In genomic region chr2:65016789-65017188, GRCh38 we compare ENCODE assay signal across 14 cellular contexts. TPM values are rescaled to one million over a fixed set of nuclear protein-coding genes. Genes with fewer than 3 reads are reported as not detected.
DNase-seq lines count a peak whose midpoint lies in the region; ATAC-seq and TF ChIP-seq lines count a peak whose summit lies in the region.
"Had no signal": no experiment of that assay in that cellular context is flagged by ENCODE, and none has a peak within 500 bp of the region (broad histone marks: within the 10 kb centered on the region; RNA-seq: fewer than 3 reads in every experiment).

No MANE protein-coding gene starts in this region.

- no peaks in the 10 kb centered on the region for H3K27me3 Mint-ChIP-seq in memory B cell
- H3K27me3 Mint-ChIP-seq: activated CD4-positive, alpha-beta T cell treated with anti-CD3 and anti-CD28 coated beads, Interleukin-2, amount 10 ng/mL, durations not matched to agents 24 days and 14 days had no signal

- H3K27ac Mint-ChIP-seq in memory B cell: no peak overlapping the region
- H3K27ac Mint-ChIP-seq: activated CD4-positive, alpha-beta T cell treated with anti-CD3 and anti-CD28 coated beads, Interleukin-2, amount 10 ng/mL, durations not matched to agents 24 days and 14 days; T-helper 2 cell treated with Interferon-gamma antibody and Interleukin-4, amounts not matched to agents 5 μg/mL and 100 μg/mL, for 36 hours had no signal

- POLR2A ChIA-PET in GM10248 (lab: Yijun Ruan, JAX): interaction anchor here (0.9 to 1.1 kb wide), 2 partner anchors 29 to 30 kb away, joined by 3 to 4 read pairs; no protein-coding TSS in a partner anchor

- no peaks in the 10 kb centered on the region for H3K9me3 Mint-ChIP-seq in memory B cell
- H3K9me3 Mint-ChIP-seq: activated CD4-positive, alpha-beta T cell treated with anti-CD3 and anti-CD28 coated beads, Interleukin-2, amount 10 ng/mL, durations not matched to agents 24 days and 14 days; T-helper 2 cell treated with Interferon-gamma antibody and Interleukin-4, amounts not matched to agents 5 μg/mL and 100 μg/mL, for 36 hours had no signal

- peak; percentile 64 for DNase-seq in GM10248 (ENCODE audit: extremely low spot score)
- no peak for DNase-seq in memory B cell (ENCODE audit: low spot score in 2 of 2)
- DNase-seq in iPS-NIHi7 (ENCODE audit: extremely low spot score): no peak
- DNase-seq in NCI-H1694 (lab: John Stamatoyannopoulos, UW): no peak
- no peak for DNase-seq in MG63
- DNase-seq: activated CD4-positive, alpha-beta T cell treated with anti-CD3 and anti-CD28 coated beads, Interleukin-2, amount 10 ng/mL, durations not matched to agents 24 days and 14 days; mesenchymal stem cell; SHP77; stimulated activated naive CD4-positive, alpha-beta T cell had no signal

- H3K27me3 ChIP-seq in MG63: no peaks in the 10 kb centered on the region

- H3K4me3 ChIP-seq in MG63: no peak overlapping the region

- H3K36me3 Mint-ChIP-seq in memory B cell: peaks cover 12% of the 10 kb centered on the region

- peaks cover 32% of the 10 kb centered on the region for H3K4me1 Mint-ChIP-seq in memory B cell

- no peaks in the 10 kb centered on the region for H3K9me3 ChIP-seq in MG63

- CTCF ChIA-PET in GM10248 (lab: Yijun Ruan, JAX): interaction anchor here (0.7 to 2.9 kb wide), 12 partner anchors 9 to 101 kb away, joined by 3 to 11 read pairs (median 4); partner anchors contain the start of gene CEP68

- H3K4me3 Mint-ChIP-seq in memory B cell: no peak overlapping the region
- H3K4me3 Mint-ChIP-seq: activated CD4-positive, alpha-beta T cell treated with anti-CD3 and anti-CD28 coated beads, Interleukin-2, amount 10 ng/mL, durations not matched to agents 24 days and 14 days; T-helper 2 cell treated with Interferon-gamma antibody and Interleukin-4, amounts not matched to agents 5 μg/mL and 100 μg/mL, for 36 hours had no signal

- H3K36me3 ChIP-seq in MG63: peaks cover 34% of the 10 kb centered on the region

- no peak for TF ChIP-seq CTCF in GM10248 (IDR thresholded peaks at IDR 0.05; ENCODE audit: control extremely low read depth, extremely low read depth, low read depth, missing control alignments)

- ATAC-seq in GM19395 (IDR thresholded peaks at IDR 0.05; ENCODE audit: unreplicated experiment) (peak; percentile 71), HG03378 (IDR thresholded peaks at IDR 0.05; ENCODE audit: unreplicated experiment) (peak; percentile 54), memory B cell (ENCODE audit: low read depth) (peak; percentile 31), HG03039 (IDR thresholded peaks at IDR 0.05; ENCODE audit: unreplicated experiment) (no peak)
- ATAC-seq: HepG2 had no signal

RNA-seq across cellular contexts. Expression of gene SLC1A4, which starts 27.6 kb away (rescaled TPM):
- total RNA-seq in MG63 (2014; rRNA removed; shearing (Covaris generic); ENCODE audit: low replicate concordance): 18.6 and 21.1 TPM in 2 replicates

RNA-seq across cellular contexts. Expression of gene CEP68, which starts 39.4 kb away (rescaled TPM):
- total RNA-seq in MG63 (2014; rRNA removed; shearing (Covaris generic); ENCODE audit: low replicate concordance): 4.5 and 4.9 TPM in 2 replicates
